Comparison of ENCODE assay signal across 30 cellular contexts in genomic region chr5:128338649-128339048, GRCh38.
"Had no signal": no experiment of that assay in that cellular context is flagged by ENCODE, and none has a peak within 500 bp of the region (broad histone marks: within the 10 kb centered on the region; RNA-seq: fewer than 3 reads in every experiment).

No MANE protein-coding gene starts in this region.

- DNase-seq: activated CD4-positive, alpha-beta memory T cell treated with anti-CD3 and anti-CD28 coated beads, Interleukin-2, amount 10 ng/mL, durations not matched to agents 7 days and 5 days; activated CD4-positive, alpha-beta T cell treated with anti-CD3 and anti-CD28 coated beads for 1 hour; activated CD4-positive, alpha-beta T cell treated with anti-CD3 and anti-CD28 coated beads for 48 hours; activated CD4-positive, CD25-positive, alpha-beta regulatory T cell; activated CD8-positive, alpha-beta memory T cell treated with anti-CD3 and anti-CD28 coated beads for 24 hours; activated CD8-positive, alpha-beta memory T cell treated with anti-CD3 and anti-CD28 coated beads, Interleukin-2, amount 10 ng/mL, durations not matched to agents 7 days and 5 days; activated CD8-positive, alpha-beta memory T cell treated with anti-CD3 and anti-CD28 coated beads, Interleukin-2, amount 50 U/mL, for 48 hours; activated effector memory CD4-positive, alpha-beta T cell treated with Interleukin-2 at 50 U/mL for 16 hours; activated naive CD4-positive, alpha-beta T cell treated with anti-CD3 and anti-CD28 coated beads, Interleukin-2, amount 10 ng/mL, durations not matched to agents 7 days and 5 days; activated naive CD8-positive, alpha-beta T cell treated with anti-CD3 and anti-CD28 coated beads for 36 hours; activated T-cell treated with anti-CD3 and anti-CD28 coated beads, Interleukin-2, amount 50 U/mL, for 48 hours; amygdala; central memory CD4-positive, alpha-beta T cell; NCI-H1092 treated with DMSO at 0.1 percent for 48 hours; NCI-H1417; NCI-H146; NCI-H187; NCI-H2029 treated with DMSO at 0.1 percent for 48 hours; NCI-H2171 treated with DMSO at 0.1 percent for 48 hours; NCI-H226; NCI-H446 treated with DMSO at 0.1 percent for 48 hours; NCI-H524 treated with DMSO at 0.1 percent for 48 hours; NK-92 treated with Interleukin-12 subunit alpha and Interleukin-12 subunit beta, amount 100 ng/mL, for 24 hours; PC-3; Peyer's patch; RPMI8226; T1000; WERI-Rb-1 had no signal

- FAIRE-seq: K562 had no signal

- H3K27ac ChIP-seq: ascending aorta, Peyer's patch, WERI-Rb-1 had no signal

- H3K4me1 ChIP-seq: ascending aorta, Peyer's patch had no signal

- H3K27me3 ChIP-seq: ascending aorta, Peyer's patch had no signal

- H3K4me3 ChIP-seq: ascending aorta, K562, Peyer's patch had no signal

- H3K36me3 ChIP-seq: ascending aorta, Peyer's patch, WERI-Rb-1 had no signal

- H3K9me3 ChIP-seq: ascending aorta, Peyer's patch had no signal

- ATAC-seq: activated CD8-positive, alpha-beta memory T cell treated with anti-CD3 and anti-CD28 coated beads, Interleukin-2, amount 10 ng/mL, durations not matched to agents 7 days and 5 days; K562 had no signal
